ENCODE assay signal across 39 cellular contexts in genomic region chr3:42246091-42246490, GRCh38. TPM values are rescaled to one million over a fixed set of nuclear protein-coding genes. Genes with fewer than 3 reads are reported as not detected.
"Had no signal": no experiment of that assay in that cellular context is flagged by ENCODE, and none has a peak within 500 bp of the region (broad histone marks: within the 10 kb centered on the region; RNA-seq: fewer than 3 reads in every experiment).

No MANE protein-coding gene starts in this region.

- H3K9me3 ChIP-seq: adrenal gland, body of pancreas, breast epithelium had no signal

- H3K36me3 Mint-ChIP-seq: activated CD4-positive, alpha-beta memory T cell treated with anti-CD3 and anti-CD28 coated beads for 36 hours; activated CD8-positive, alpha-beta memory T cell treated with anti-CD3 and anti-CD28 coated beads, Interleukin-2, amount 10 ng/mL, durations not matched to agents 7 days and 5 days; activated naive CD4-positive, alpha-beta T cell treated with anti-CD3 and anti-CD28 coated beads, Interleukin-2, amount 50 U/mL, for 72 hours; activated naive CD8-positive, alpha-beta T cell treated with anti-CD3 and anti-CD28 coated beads for 36 hours had no signal

- DNase-seq: activated B cell treated with CpG ODN at 0.5 μM for 24 hours; activated CD4-positive, alpha-beta memory T cell treated with anti-CD3 and anti-CD28 coated beads for 36 hours; activated CD4-positive, alpha-beta T cell treated with anti-CD3 and anti-CD28 coated beads for 4 hours; activated CD4-positive, alpha-beta T cell treated with anti-CD3 and anti-CD28 coated beads, Interleukin-2, amount 10 ng/mL, durations not matched to agents 24 days and 14 days; activated CD4-positive, alpha-beta T cell treated with anti-CD3 and anti-CD28 coated beads, Interleukin-2, amount 50 U/mL, for 1 hour; activated CD4-positive, alpha-beta T cell treated with anti-CD3 and anti-CD28 coated beads, Interleukin-2, amount 50 U/mL, for 4 hours; activated CD4-positive, CD25-positive, alpha-beta regulatory T cell treated with anti-CD3 and anti-CD28 coated beads, Interleukin-2, amount 50 U/mL, for 72 hours; activated CD8-positive, alpha-beta memory T cell treated with anti-CD3 and anti-CD28 coated beads, Interleukin-2, amount 10 ng/mL, durations not matched to agents 7 days and 5 days; activated CD8-positive, alpha-beta T cell treated with anti-CD3 and anti-CD28 coated beads for 36 hours; activated effector memory CD4-positive, alpha-beta T cell treated with anti-CD3 and anti-CD28 coated beads, Interleukin-2, amount 50 U/mL, for 16 hours; activated gamma-delta T cell treated with Interleukin-2 at 50 U/mL for 16 hours; activated naive CD4-positive, alpha-beta T cell; activated naive CD4-positive, alpha-beta T cell treated with anti-CD3 and anti-CD28 coated beads for 36 hours; activated naive CD4-positive, alpha-beta T cell treated with anti-CD3 and anti-CD28 coated beads, Interleukin-2, amount 50 U/mL, for 16 hours; activated naive CD8-positive, alpha-beta T cell treated with anti-CD3 and anti-CD28 coated beads for 36 hours; activated T-cell treated with anti-CD3 and anti-CD28 coated beads for 4 hours; activated T-cell treated with anti-CD3 and anti-CD28 coated beads, Interleukin-2, amount 50 U/mL, for 1 hour; activated T-cell treated with anti-CD3 and anti-CD28 coated beads, Interleukin-2, amount 50 U/mL, for 4 hours; activated T-cell treated with anti-CD3 and anti-CD28 coated beads, Interleukin-2, amount 50 U/mL, for 72 hours; adrenal gland; amniotic stem cell; aorta; body of pancreas; brain microvascular endothelial cell; caudate nucleus; cerebellar nuclear complex; T-helper 1 cell; T-helper 2 cell; T-helper 9 cell had no signal

- H3K36me3 ChIP-seq: adrenal gland, brain microvascular endothelial cell, breast epithelium, cardiac muscle cell had no signal

- H3K27ac Mint-ChIP-seq: activated B cell treated with CpG ODN at 0.5 μM for 24 hours; activated CD4-positive, alpha-beta memory T cell treated with anti-CD3 and anti-CD28 coated beads for 36 hours; activated CD4-positive, alpha-beta T cell treated with anti-CD3 and anti-CD28 coated beads, Interleukin-2, amount 10 ng/mL, durations not matched to agents 24 days and 14 days; activated CD8-positive, alpha-beta memory T cell treated with anti-CD3 and anti-CD28 coated beads, Interleukin-2, amount 10 ng/mL, durations not matched to agents 7 days and 5 days; activated CD8-positive, alpha-beta T cell treated with anti-CD3 and anti-CD28 coated beads for 36 hours; activated naive CD4-positive, alpha-beta T cell treated with anti-CD3 and anti-CD28 coated beads for 36 hours; activated naive CD4-positive, alpha-beta T cell treated with anti-CD3 and anti-CD28 coated beads, Interleukin-2, amount 50 U/mL, for 72 hours; activated naive CD8-positive, alpha-beta T cell treated with anti-CD3 and anti-CD28 coated beads for 36 hours; activated T-cell treated with anti-CD3 and anti-CD28 coated beads, Interleukin-2, amount 50 U/mL, for 72 hours; activated T-helper 1 cell treated with anti-CD3 and anti-CD28 coated beads, Interleukin-12 subunit alpha, Interleukin-12 subunit beta, Interleukin-2, Interleukin-4 antibody, amounts not matched to agents 30 ng/mL and 10 ng/mL and 1 ng/mL, durations not matched to agents 14 hours and 24 hours and 36 hours; activated T-helper 17 cell treated with anti-CD3 and anti-CD28 coated beads, Interleukin-2, amount 50 U/mL, for 72 hours; T-helper 1 cell treated with Interleukin-12 subunit alpha and Interleukin-12 subunit beta and Interleukin-4 antibody, amounts not matched to agents 30 μg/mL and 1 μg/mL, for 36 hours; T-helper 2 cell treated with Interferon-gamma antibody and Interleukin-4, amounts not matched to agents 5 μg/mL and 100 μg/mL, for 36 hours had no signal

- H3K9me3 Mint-ChIP-seq: activated B cell treated with CpG ODN at 0.5 μM for 24 hours; activated CD4-positive, alpha-beta memory T cell treated with anti-CD3 and anti-CD28 coated beads for 36 hours; activated CD4-positive, alpha-beta T cell treated with anti-CD3 and anti-CD28 coated beads, Interleukin-2, amount 10 ng/mL, durations not matched to agents 24 days and 14 days; activated CD8-positive, alpha-beta T cell treated with anti-CD3 and anti-CD28 coated beads for 36 hours; activated naive CD4-positive, alpha-beta T cell treated with anti-CD3 and anti-CD28 coated beads for 36 hours; activated naive CD4-positive, alpha-beta T cell treated with anti-CD3 and anti-CD28 coated beads, Interleukin-2, amount 50 U/mL, for 72 hours; activated naive CD8-positive, alpha-beta T cell treated with anti-CD3 and anti-CD28 coated beads for 36 hours; activated T-cell treated with anti-CD3 and anti-CD28 coated beads, Interleukin-2, amount 50 U/mL, for 4 hours; activated T-cell treated with anti-CD3 and anti-CD28 coated beads, Interleukin-2, amount 50 U/mL, for 72 hours; activated T-helper 1 cell treated with anti-CD3 and anti-CD28 coated beads, Interleukin-12 subunit alpha, Interleukin-12 subunit beta, Interleukin-2, Interleukin-4 antibody, amounts not matched to agents 30 ng/mL and 10 ng/mL and 1 ng/mL, durations not matched to agents 14 hours and 24 hours and 36 hours; activated T-helper 17 cell treated with anti-CD3 and anti-CD28 coated beads, Interleukin-2, amount 50 U/mL, for 72 hours; central memory CD8-positive, alpha-beta T cell; T-helper 1 cell treated with Interleukin-12 subunit alpha and Interleukin-12 subunit beta and Interleukin-4 antibody, amounts not matched to agents 30 μg/mL and 1 μg/mL, for 36 hours; T-helper 2 cell treated with Interferon-gamma antibody and Interleukin-4, amounts not matched to agents 5 μg/mL and 100 μg/mL, for 36 hours had no signal

- H3K4me1 Mint-ChIP-seq: activated T-helper 17 cell treated with anti-CD3 and anti-CD28 coated beads, Interleukin-2, amount 50 U/mL, for 72 hours had no signal

- H3K27me3 Mint-ChIP-seq: activated naive CD8-positive, alpha-beta T cell treated with anti-CD3 and anti-CD28 coated beads for 36 hours had no signal

- H3K4me3 ChIP-seq: adrenal gland, body of pancreas, breast epithelium, cardiac muscle cell had no signal

- H3K27me3 ChIP-seq: adrenal gland, body of pancreas, breast epithelium had no signal

- H3K4me1 ChIP-seq: adrenal gland, breast epithelium had no signal

- H3K4me3 Mint-ChIP-seq: activated B cell treated with CpG ODN at 0.5 μM for 24 hours; activated CD4-positive, alpha-beta memory T cell treated with anti-CD3 and anti-CD28 coated beads for 36 hours; activated CD4-positive, alpha-beta T cell treated with anti-CD3 and anti-CD28 coated beads, Interleukin-2, amount 10 ng/mL, durations not matched to agents 24 days and 14 days; activated CD8-positive, alpha-beta memory T cell treated with anti-CD3 and anti-CD28 coated beads, Interleukin-2, amount 10 ng/mL, durations not matched to agents 7 days and 5 days; activated CD8-positive, alpha-beta T cell treated with anti-CD3 and anti-CD28 coated beads for 36 hours; activated naive CD4-positive, alpha-beta T cell treated with anti-CD3 and anti-CD28 coated beads for 36 hours; activated naive CD8-positive, alpha-beta T cell treated with anti-CD3 and anti-CD28 coated beads for 36 hours; activated T-cell treated with anti-CD3 and anti-CD28 coated beads, Interleukin-2, amount 50 U/mL, for 4 hours; activated T-cell treated with anti-CD3 and anti-CD28 coated beads, Interleukin-2, amount 50 U/mL, for 72 hours; activated T-helper 1 cell treated with anti-CD3 and anti-CD28 coated beads, Interleukin-12 subunit alpha, Interleukin-12 subunit beta, Interleukin-2, Interleukin-4 antibody, amounts not matched to agents 30 ng/mL and 10 ng/mL and 1 ng/mL, durations not matched to agents 14 hours and 24 hours and 36 hours; activated T-helper 17 cell treated with anti-CD3 and anti-CD28 coated beads, Interleukin-2, amount 50 U/mL, for 72 hours; central memory CD8-positive, alpha-beta T cell; T-helper 1 cell treated with Interleukin-12 subunit alpha and Interleukin-12 subunit beta and Interleukin-4 antibody, amounts not matched to agents 30 μg/mL and 1 μg/mL, for 36 hours; T-helper 2 cell treated with Interferon-gamma antibody and Interleukin-4, amounts not matched to agents 5 μg/mL and 100 μg/mL, for 36 hours had no signal

- FAIRE-seq: astrocyte, TTC549 had no signal

- ATAC-seq: activated CD8-positive, alpha-beta memory T cell treated with anti-CD3 and anti-CD28 coated beads, Interleukin-2, amount 10 ng/mL, durations not matched to agents 7 days and 5 days; activated CD8-positive, alpha-beta T cell treated with anti-CD3 and anti-CD28 coated beads for 36 hours; activated naive CD4-positive, alpha-beta T cell treated with anti-CD3 and anti-CD28 coated beads, Interleukin-2, amount 50 U/mL, for 72 hours; activated T-cell treated with anti-CD3 and anti-CD28 coated beads, Interleukin-2, amount 50 U/mL, for 4 hours; activated T-cell treated with anti-CD3 and anti-CD28 coated beads, Interleukin-2, amount 50 U/mL, for 72 hours; activated T-helper 17 cell treated with anti-CD3 and anti-CD28 coated beads, Interleukin-2, amount 50 U/mL, for 72 hours; body of pancreas had no signal

- H3K27ac ChIP-seq: adrenal gland, body of pancreas, brain microvascular endothelial cell, breast epithelium, cardiac muscle cell had no signal

RNA-seq across cellular contexts. Expression of gene CCK, which starts 19.9 kb away (rescaled TPM):
- total RNA-seq: activated B cell treated with CpG ODN at 0.5 μM for 24 hours; activated CD4-positive, alpha-beta memory T cell treated with anti-CD3 and anti-CD28 coated beads for 36 hours; activated CD4-positive, alpha-beta T cell treated with anti-CD3 and anti-CD28 coated beads, Interleukin-2, amount 10 ng/mL, durations not matched to agents 24 days and 14 days; activated CD8-positive, alpha-beta memory T cell treated with anti-CD3 and anti-CD28 coated beads, Interleukin-2, amount 10 ng/mL, durations not matched to agents 7 days and 5 days; activated CD8-positive, alpha-beta T cell treated with anti-CD3 and anti-CD28 coated beads for 36 hours; activated naive CD4-positive, alpha-beta T cell treated with anti-CD3 and anti-CD28 coated beads for 36 hours; activated naive CD4-positive, alpha-beta T cell treated with anti-CD3 and anti-CD28 coated beads, Interleukin-2, amount 50 U/mL, for 72 hours; activated naive CD8-positive, alpha-beta T cell treated with anti-CD3 and anti-CD28 coated beads for 36 hours; activated T-cell treated with anti-CD3 and anti-CD28 coated beads, Interleukin-2, amount 50 U/mL, for 4 hours; activated T-cell treated with anti-CD3 and anti-CD28 coated beads, Interleukin-2, amount 50 U/mL, for 72 hours; activated T-helper 1 cell treated with anti-CD3 and anti-CD28 coated beads, Interleukin-12 subunit alpha, Interleukin-12 subunit beta, Interleukin-2, Interleukin-4 antibody, amounts not matched to agents 30 ng/mL and 10 ng/mL and 1 ng/mL, durations not matched to agents 14 hours and 24 hours and 36 hours; activated T-helper 17 cell treated with anti-CD3 and anti-CD28 coated beads, Interleukin-2, amount 50 U/mL, for 72 hours; aorta; astrocyte; body of pancreas; breast epithelium; cardiac muscle cell had no signal
- polyA plus RNA-seq: cardiac muscle cell had no signal
